ENCODE assay signal across 6 cellular contexts in genomic region chr14:30499358-30499757, GRCh38.
"Had no signal": no experiment of that assay in that cellular context is flagged by ENCODE, and none has a peak within 500 bp of the region (broad histone marks: within the 10 kb centered on the region; RNA-seq: fewer than 3 reads in every experiment).

No MANE protein-coding gene starts in this region.

- H3K27ac ChIP-seq: GM23248 had no signal

- H3K9ac ChIP-seq: GM23248 had no signal

- DNase-seq: GM23248, GOT3, H7, HCEC 1CT, IMR-90 had no signal

- H3K4me3 ChIP-seq: GM23248, K562 had no signal

- H2AFZ ChIP-seq: GM23248 had no signal
